In the genomic region with DNA sequence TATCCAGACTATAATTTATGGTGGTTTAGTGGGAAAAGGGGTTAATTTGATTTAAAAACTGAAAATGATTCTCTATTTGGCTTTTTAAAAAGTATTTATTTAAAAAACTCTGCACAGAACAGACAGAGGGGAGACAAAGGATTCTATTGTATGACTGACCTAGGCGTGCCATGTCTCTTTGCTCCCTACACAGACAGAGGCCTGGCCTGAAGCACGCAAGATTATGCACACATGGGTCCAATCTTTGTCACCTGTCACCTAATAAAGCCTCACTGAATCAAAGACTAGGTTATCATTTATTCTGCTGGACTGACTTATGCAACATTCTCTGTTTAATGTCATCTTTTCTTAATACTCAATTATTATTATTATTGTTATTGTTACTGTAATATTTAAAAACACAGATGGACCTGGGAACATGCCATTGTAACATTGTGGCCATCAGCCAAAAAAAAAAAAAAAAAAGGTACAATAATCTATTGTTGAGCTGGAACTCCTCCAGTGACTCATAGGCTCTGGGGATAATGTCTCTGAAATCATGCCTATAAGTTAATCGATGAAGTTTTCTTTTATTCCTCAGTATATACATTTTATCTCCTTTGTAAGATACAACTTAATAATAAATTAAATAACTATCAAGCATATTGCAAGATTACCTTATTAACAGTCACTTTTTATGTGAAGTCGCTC, we compare ENCODE assay signal across 14 cellular contexts.
A peak's percentile ranks its signal among the peaks of the same experiment; 100 is the strongest.
DNase-seq lines count a peak whose midpoint lies in the region; ATAC-seq and TF ChIP-seq lines count a peak whose summit lies in the region.
"Had no signal": no experiment of that assay in that cellular context is flagged by ENCODE, and none has a peak within 500 bp of the region (broad histone marks: within the 10 kb centered on the region; RNA-seq: fewer than 3 reads in every experiment).

No MANE protein-coding gene starts in this region.

- no peak overlapping the region for H3K9ac ChIP-seq in endodermal cell (ENCODE audit: extremely low read depth, low read length, poor library complexity, severe bottlenecking)
- peak overlapping the region; percentile 51 for H3K9ac ChIP-seq in smooth muscle cell (ENCODE audit: low read depth)

- no peak overlapping the region for H3K4me3 ChIP-seq in RWPE2 (ENCODE audit: severe bottlenecking)
- no peak overlapping the region for H3K4me3 ChIP-seq in endodermal cell (ENCODE audit: low read length)
- H3K4me3 ChIP-seq in smooth muscle cell: no peak overlapping the region
- no peak overlapping the region for H3K4me3 ChIP-seq in upper lobe of left lung

- peaks cover 11% of the 10 kb centered on the region for H4K20me1 ChIP-seq in smooth muscle cell (ENCODE audit: low read depth)

- 90 to 96% methylated on average over 2 to 4 of the region's 4 CpGs for WGBS in endodermal cell (ENCODE audit: insufficient coverage in 1 of 2, insufficient read length in 1 of 2), 2 experiments
- WGBS in smooth muscle cell (ENCODE audit: low lambda C conversion rate): 60% methylated on average over 4 of the region's 4 CpGs
- 81 to 88% methylated on average over 4 of the region's 4 CpGs for WGBS in upper lobe of left lung, 2 donors

- no peak for TF ChIP-seq EP300 in upper lobe of left lung (IDR thresholded peaks at IDR 0.05)

- H3K9me3 ChIP-seq in RWPE2 (ENCODE audit: severe bottlenecking) (no peaks in the 10 kb centered on the region), endodermal cell (ENCODE audit: control insufficient read depth, low read length) (no peaks in the 10 kb centered on the region), smooth muscle cell (replicated peaks; ENCODE audit: low read depth) (no peaks in the 10 kb centered on the region), upper lobe of left lung (no peaks in the 10 kb centered on the region)

- H3K4me1 Mint-ChIP-seq in activated naive CD4-positive, alpha-beta T cell treated with anti-CD3 and anti-CD28 coated beads for 36 hours (ENCODE audit: low read depth): peaks cover 91% of the 10 kb centered on the region
- H3K4me1 Mint-ChIP-seq in endodermal cell: peaks cover 10% of the 10 kb centered on the region

- H3K4me2 ChIP-seq in smooth muscle cell: peak overlapping the region; percentile 50

- DNase-seq in activated naive CD4-positive, alpha-beta T cell treated with anti-CD3 and anti-CD28 coated beads for 36 hours: no peak
- no peak for DNase-seq in activated naive CD4-positive, alpha-beta T cell (lab: John Stamatoyannopoulos, UW)
- DNase-seq in RWPE2 (ENCODE audit: low spot score) (no peak), endodermal cell (no peak), smooth muscle cell (lab: John Stamatoyannopoulos, UW; ENCODE audit: unreplicated experiment) (no peak), HuH-7 (ENCODE audit: low spot score) (no peak), upper lobe of left lung (no peak)
- DNase-seq: activated CD4-positive, alpha-beta T cell treated with anti-CD3 and anti-CD28 coated beads for 1 hour; amniotic stem cell; left ventricle myocardium superior; NCI-H446; Right ventricle myocardium superior had no signal

- no peak overlapping the region for H2AFZ ChIP-seq in smooth muscle cell (ENCODE audit: low read depth)

- H3K4me1 ChIP-seq in RWPE2 (ENCODE audit: insufficient read depth, poor library complexity, severe bottlenecking) (peaks cover 27% of the 10 kb centered on the region), endodermal cell (ENCODE audit: control insufficient read depth, insufficient read depth, low read length) (no peaks in the 10 kb centered on the region), smooth muscle cell (ENCODE audit: low read depth) (peaks cover 22% of the 10 kb centered on the region), upper lobe of left lung (no peaks in the 10 kb centered on the region)

- CTCF ChIA-PET in activated naive CD4-positive, alpha-beta T cell treated with anti-CD3 and anti-CD28 coated beads for 36 hours (lab: Charles Lee): interaction anchor here (1.1 to 4.7 kb wide), 3 partner anchors 32 to 107 kb away, joined by 3 to 24 read pairs (median 4); no protein-coding TSS in a partner anchor

- H3K79me2 ChIP-seq in smooth muscle cell (ENCODE audit: low read depth): peaks cover 6% of the 10 kb centered on the region

- peak overlapping the region; percentile 67 for H3K4me3 Mint-ChIP-seq in activated naive CD4-positive, alpha-beta T cell treated with anti-CD3 and anti-CD28 coated beads for 36 hours
- H3K4me3 Mint-ChIP-seq in endodermal cell: no peak overlapping the region
- H3K4me3 Mint-ChIP-seq: dendritic cell treated with granulocyte-macrophage colony-stimulating factor and Interleukin-4, amounts not matched to agents 40 ng/mL and 50 ng/mL, for 4 days had no signal

- ATAC-seq in RWPE2 (ENCODE audit: low read depth) (no peak), GM18907 (IDR thresholded peaks at IDR 0.05; ENCODE audit: unreplicated experiment) (no peak), upper lobe of left lung (ENCODE audit: low FRiP score in 2 of 2) (no peak)
- ATAC-seq: left ventricle myocardium superior had no signal

- no peaks in the 10 kb centered on the region for H3K27me3 ChIP-seq in RWPE2 (ENCODE audit: insufficient read depth, poor library complexity, severe bottlenecking)
- H3K27me3 ChIP-seq in endodermal cell (ENCODE audit: control insufficient read depth, insufficient read depth, low read length, poor library complexity, severe bottlenecking): no peaks in the 10 kb centered on the region
- H3K27me3 ChIP-seq in smooth muscle cell (ENCODE audit: low read depth): no peaks in the 10 kb centered on the region
- H3K27me3 ChIP-seq in upper lobe of left lung: no peaks in the 10 kb centered on the region

- no peaks in the 10 kb centered on the region for H3K36me3 Mint-ChIP-seq in activated naive CD4-positive, alpha-beta T cell treated with anti-CD3 and anti-CD28 coated beads for 36 hours (ENCODE audit: low read depth)
- no peaks in the 10 kb centered on the region for H3K36me3 Mint-ChIP-seq in endodermal cell (ENCODE audit: low read depth)

- no peaks in the 10 kb centered on the region for H3K27me3 Mint-ChIP-seq in activated naive CD4-positive, alpha-beta T cell treated with anti-CD3 and anti-CD28 coated beads for 36 hours (ENCODE audit: low read depth)
- peaks cover 5% of the 10 kb centered on the region for H3K27me3 Mint-ChIP-seq in endodermal cell (ENCODE audit: insufficient read depth)
- H3K27me3 Mint-ChIP-seq: dendritic cell treated with granulocyte-macrophage colony-stimulating factor and Interleukin-4, amounts not matched to agents 40 ng/mL and 50 ng/mL, for 4 days had no signal

- H3K27ac ChIP-seq in RWPE2 (ENCODE audit: poor library complexity, severe bottlenecking) (peak overlapping the region; percentile 57), endodermal cell (ENCODE audit: low read depth, low read length) (peak overlapping the region; percentile 33), smooth muscle cell (ENCODE audit: low read depth) (peak overlapping the region; percentile 88), upper lobe of left lung (no peak overlapping the region)

- peak overlapping the region; percentile 97 for H3K27ac Mint-ChIP-seq in activated naive CD4-positive, alpha-beta T cell treated with anti-CD3 and anti-CD28 coated beads for 36 hours
- H3K27ac Mint-ChIP-seq in endodermal cell: no peak overlapping the region
- H3K27ac Mint-ChIP-seq: dendritic cell treated with granulocyte-macrophage colony-stimulating factor and Interleukin-4, amounts not matched to agents 40 ng/mL and 50 ng/mL, for 4 days had no signal

- H3K36me3 ChIP-seq in RWPE2 (ENCODE audit: low read depth) (no peaks in the 10 kb centered on the region), endodermal cell (ENCODE audit: control insufficient read depth, insufficient read depth, low read length) (no peaks in the 10 kb centered on the region), smooth muscle cell (ENCODE audit: low read depth) (no peaks in the 10 kb centered on the region), upper lobe of left lung (no peaks in the 10 kb centered on the region)

- no peaks in the 10 kb centered on the region for H3F3A ChIP-seq in smooth muscle cell (ENCODE audit: low read depth)

- intact Hi-C loops in activated naive CD4-positive, alpha-beta T cell treated with anti-CD3 and anti-CD28 coated beads for 36 hours (cut with micrococcal nuclease): loop anchor here (1.0 to 5.0 kb wide), 2 partner anchors 50 to 150 kb away; no protein-coding TSS in a partner anchor

- H3K9me3 Mint-ChIP-seq in activated naive CD4-positive, alpha-beta T cell treated with anti-CD3 and anti-CD28 coated beads for 36 hours: no peaks in the 10 kb centered on the region
- no peaks in the 10 kb centered on the region for H3K9me3 Mint-ChIP-seq in endodermal cell
- H3K9me3 Mint-ChIP-seq: dendritic cell treated with granulocyte-macrophage colony-stimulating factor and Interleukin-4, amounts not matched to agents 40 ng/mL and 50 ng/mL, for 4 days had no signal

- TF ChIP-seq CTCF in RWPE2 (IDR thresholded peaks at IDR 0.05; ENCODE audit: poor library complexity, severe bottlenecking) (no peak), endodermal cell (conservative IDR thresholded peaks at IDR 0.05) (no peak), smooth muscle cell (IDR thresholded peaks at IDR 0.05; ENCODE audit: borderline replicate concordance, insufficient read depth, poor library complexity, severe bottlenecking) (no peak), upper lobe of left lung (IDR thresholded peaks at IDR 0.05) (no peak)

- TF ChIP-seq POLR2A in upper lobe of left lung (IDR thresholded peaks at IDR 0.05): no peak

Comparison
In these comparisons a context has a peak if more than half of its experiments do, and no peak if none do; other contexts are left out.
1. H3K27ac ChIP-seq: peak in RWPE2 (single experiment), endodermal cell (single experiment) and smooth muscle cell (single experiment); none in upper lobe of left lung (0 of 4).